In the genomic region with DNA sequence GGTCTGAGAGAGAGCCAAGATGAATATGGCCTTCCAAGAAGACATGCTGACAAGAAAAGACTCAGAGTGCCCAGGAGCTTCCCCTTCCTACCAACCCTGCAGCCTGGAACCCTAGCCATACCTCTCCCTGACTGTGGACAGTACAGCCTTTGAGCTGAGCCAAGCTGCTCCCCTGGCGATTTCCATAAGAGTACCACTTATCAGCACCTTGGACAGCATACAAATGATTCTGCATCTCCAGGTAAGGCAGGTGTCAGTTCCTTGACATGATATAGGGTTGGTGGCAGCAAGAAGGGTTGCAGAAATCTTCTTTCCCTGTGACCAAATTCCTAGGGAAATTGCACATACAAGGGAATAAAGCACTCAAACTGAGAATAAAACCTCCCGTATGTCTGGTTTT, we compare ENCODE assay signal across 23 cellular contexts. TPM values are rescaled to one million over a fixed set of nuclear protein-coding genes. Genes with fewer than 3 reads are reported as not detected.
DNase-seq lines count a peak whose midpoint lies in the region; ATAC-seq and TF ChIP-seq lines count a peak whose summit lies in the region.
"Had no signal": no experiment of that assay in that cellular context is flagged by ENCODE, and none has a peak within 500 bp of the region (broad histone marks: within the 10 kb centered on the region; RNA-seq: fewer than 3 reads in every experiment).

No MANE protein-coding gene starts in this region.

- peaks cover 22% of the 10 kb centered on the region for H3K27me3 Mint-ChIP-seq in activated naive CD8-positive, alpha-beta T cell treated with anti-CD3 and anti-CD28 coated beads, Interleukin-2, amount 10 ng/mL, durations not matched to agents 7 days and 5 days
- H3K27me3 Mint-ChIP-seq in activated naive CD8-positive, alpha-beta T cell treated with anti-CD3 and anti-CD28 coated beads for 36 hours, result peaks cover 12% of the 10 kb centered on the region

- peak; percentile 42 for ATAC-seq in activated naive CD8-positive, alpha-beta T cell treated with anti-CD3 and anti-CD28 coated beads, Interleukin-2, amount 10 ng/mL, durations not matched to agents 7 days and 5 days (ENCODE audit: low read depth)
- ATAC-seq in PC-3 (no peak), upper lobe of right lung (peak; percentile 28), HG02571 (IDR thresholded peaks at IDR 0.05; ENCODE audit: unreplicated experiment) (no peak)

- no peaks in the 10 kb centered on the region for H3K4me1 Mint-ChIP-seq in activated naive CD8-positive, alpha-beta T cell treated with anti-CD3 and anti-CD28 coated beads, Interleukin-2, amount 10 ng/mL, durations not matched to agents 7 days and 5 days
- H3K4me1 Mint-ChIP-seq in activated naive CD8-positive, alpha-beta T cell treated with anti-CD3 and anti-CD28 coated beads for 36 hours, result no peaks in the 10 kb centered on the region
- H3K4me1 Mint-ChIP-seq: activated naive CD4-positive, alpha-beta T cell treated with anti-CD3 and anti-CD28 coated beads, Interleukin-2, amount 50 U/mL, for 24 hours; CD14-positive monocyte had no signal

- H3K4me1 ChIP-seq in PC-3 (ENCODE audit: insufficient read depth, low read length) (no peaks in the 10 kb centered on the region), hepatocyte (ENCODE audit: insufficient read depth) (no peaks in the 10 kb centered on the region), upper lobe of right lung (no peaks in the 10 kb centered on the region)
- H3K4me1 ChIP-seq: spleen had no signal

- H3K36me3 ChIP-seq in PC-3 (ENCODE audit: low read depth, low read length), result no peaks in the 10 kb centered on the region
- H3K36me3 ChIP-seq in hepatocyte (replicated peaks; ENCODE audit: insufficient read depth, low read depth), result no peaks in the 10 kb centered on the region
- H3K36me3 ChIP-seq in upper lobe of right lung, result no peaks in the 10 kb centered on the region
- H3K36me3 ChIP-seq: brain microvascular endothelial cell, left ventricle myocardium inferior, SJSA1, spleen had no signal

- H3K4me2 ChIP-seq in PC-3 (ENCODE audit: low read length), result no peak overlapping the region
- H3K4me2 ChIP-seq in hepatocyte, result no peak overlapping the region

- no peaks in the 10 kb centered on the region for H3K9me3 Mint-ChIP-seq in activated naive CD8-positive, alpha-beta T cell treated with anti-CD3 and anti-CD28 coated beads, Interleukin-2, amount 10 ng/mL, durations not matched to agents 7 days and 5 days
- H3K9me3 Mint-ChIP-seq in activated naive CD8-positive, alpha-beta T cell treated with anti-CD3 and anti-CD28 coated beads for 36 hours, result no peaks in the 10 kb centered on the region
- H3K9me3 Mint-ChIP-seq: activated naive CD4-positive, alpha-beta T cell treated with anti-CD3 and anti-CD28 coated beads, Interleukin-2, amount 50 U/mL, for 24 hours; dendritic cell treated with granulocyte-macrophage colony-stimulating factor and Interleukin-4, amounts not matched to agents 40 ng/mL and 50 ng/mL, for 4 days had no signal

- TF ChIP-seq CTCF in PC-3 (conservative IDR thresholded peaks at IDR 0.05; ENCODE audit: low read depth, low read length) (no peak), hepatocyte (IDR thresholded peaks at IDR 0.05; ENCODE audit: poor library complexity) (no peak), upper lobe of right lung (IDR thresholded peaks at IDR 0.05) (no peak)

- POLR2A ChIA-PET in activated naive CD8-positive, alpha-beta T cell treated with anti-CD3 and anti-CD28 coated beads, Interleukin-2, amount 10 ng/mL, durations not matched to agents 7 days and 5 days (lab: Charles Lee), result no interaction called here
- POLR2A ChIA-PET in PC-3 (lab: Charles Lee; ENCODE audit: unreplicated experiment), result no interaction called here

- H3K9ac ChIP-seq in PC-3 (ENCODE audit: low read length), result no peak overlapping the region

- no peak overlapping the region for H2AFZ ChIP-seq in PC-3 (ENCODE audit: low read length)
- no peak overlapping the region for H2AFZ ChIP-seq in hepatocyte

- no peak overlapping the region for H3K27ac Mint-ChIP-seq in activated naive CD8-positive, alpha-beta T cell treated with anti-CD3 and anti-CD28 coated beads, Interleukin-2, amount 10 ng/mL, durations not matched to agents 7 days and 5 days
- H3K27ac Mint-ChIP-seq in activated naive CD8-positive, alpha-beta T cell treated with anti-CD3 and anti-CD28 coated beads for 36 hours, result no peak overlapping the region
- H3K27ac Mint-ChIP-seq: activated naive CD4-positive, alpha-beta T cell treated with anti-CD3 and anti-CD28 coated beads, Interleukin-2, amount 50 U/mL, for 24 hours; CD14-positive monocyte; dendritic cell treated with granulocyte-macrophage colony-stimulating factor and Interleukin-4, amounts not matched to agents 40 ng/mL and 50 ng/mL, for 4 days had no signal

- CTCF ChIA-PET in PC-3 (lab: Charles Lee), result no interaction called here

- DNase-seq in activated naive CD8-positive, alpha-beta T cell treated with anti-CD3 and anti-CD28 coated beads, Interleukin-2, amount 10 ng/mL, durations not matched to agents 7 days and 5 days, result no peak
- no peak for DNase-seq in activated naive CD8-positive, alpha-beta T cell treated with anti-CD3 and anti-CD28 coated beads for 36 hours
- DNase-seq in PC-3 (peak; percentile 44), hepatocyte (ENCODE audit: low spot score) (peak; percentile 49), upper lobe of right lung (no peak), CD1c-positive myeloid dendritic cell (ENCODE audit: extremely low spot score) (no peak)
- no peak for DNase-seq in activated CD8-positive, alpha-beta memory T cell treated with anti-CD3 and anti-CD28 coated beads, Interleukin-2, amount 50 U/mL, for 4 hours
- DNase-seq: activated CD4-positive, CD25-positive, alpha-beta regulatory T cell; activated T-cell treated with anti-CD3 and anti-CD28 coated beads, Interleukin-2, amount 50 U/mL, for 48 hours; brain microvascular endothelial cell; DMS153; foreskin melanocyte; left ventricle myocardium inferior; NCI-H1417 treated with DMSO at 0.1 percent for 48 hours; NCI-H2171; spleen; stimulated activated CD4-positive, alpha-beta T cell treated with anti-CD3 and anti-CD28 coated beads, Interleukin-4, amount 100 ng/mL, for 4 hours had no signal

- no peak overlapping the region for H3K4me3 ChIP-seq in PC-3 (ENCODE audit: low read length)
- no peak overlapping the region for H3K4me3 ChIP-seq in hepatocyte
- no peak overlapping the region for H3K4me3 ChIP-seq in upper lobe of right lung
- H3K4me3 ChIP-seq: left ventricle myocardium inferior, SJSA1, spleen had no signal

- H3K4me3 Mint-ChIP-seq in activated naive CD8-positive, alpha-beta T cell treated with anti-CD3 and anti-CD28 coated beads, Interleukin-2, amount 10 ng/mL, durations not matched to agents 7 days and 5 days, result no peak overlapping the region
- H3K4me3 Mint-ChIP-seq in activated naive CD8-positive, alpha-beta T cell treated with anti-CD3 and anti-CD28 coated beads for 36 hours, result no peak overlapping the region
- H3K4me3 Mint-ChIP-seq: activated naive CD4-positive, alpha-beta T cell treated with anti-CD3 and anti-CD28 coated beads, Interleukin-2, amount 50 U/mL, for 24 hours; CD14-positive monocyte; dendritic cell treated with granulocyte-macrophage colony-stimulating factor and Interleukin-4, amounts not matched to agents 40 ng/mL and 50 ng/mL, for 4 days had no signal

- no peak overlapping the region for H3K27ac ChIP-seq in PC-3 (ENCODE audit: low read length)
- H3K27ac ChIP-seq in hepatocyte, result no peak overlapping the region
- no peak overlapping the region for H3K27ac ChIP-seq in upper lobe of right lung
- H3K27ac ChIP-seq: brain microvascular endothelial cell, epithelial cell of prostate, left ventricle myocardium inferior, SJSA1, spleen had no signal

- no peaks in the 10 kb centered on the region for H3K36me3 Mint-ChIP-seq in activated naive CD8-positive, alpha-beta T cell treated with anti-CD3 and anti-CD28 coated beads, Interleukin-2, amount 10 ng/mL, durations not matched to agents 7 days and 5 days
- H3K36me3 Mint-ChIP-seq in activated naive CD8-positive, alpha-beta T cell treated with anti-CD3 and anti-CD28 coated beads for 36 hours, result no peaks in the 10 kb centered on the region
- H3K36me3 Mint-ChIP-seq: CD14-positive monocyte had no signal

- WGBS in hepatocyte (ENCODE audit: low lambda C conversion rate, missing lambda C conversion rate), result 63% methylated on average over 2 of the region's 2 CpGs

- intact Hi-C loops in PC-3 (cut with micrococcal nuclease) (no loop called here), upper lobe of right lung (cut with DNase I) (no loop called here)

- BruUV-seq in PC-3 (replicated peaks; lab: Mats Ljungman, UMichigan), result no TSS peak

- no peaks in the 10 kb centered on the region for H4K20me1 ChIP-seq in PC-3 (ENCODE audit: low read length)
- no peaks in the 10 kb centered on the region for H4K20me1 ChIP-seq in hepatocyte (ENCODE audit: insufficient read depth, poor library complexity, severe bottlenecking)

- no peaks in the 10 kb centered on the region for H3F3A ChIP-seq in PC-3 (ENCODE audit: low read length, unreplicated experiment)

- no peaks in the 10 kb centered on the region for H3K9me2 ChIP-seq in PC-3 (replicated peaks; ENCODE audit: low read length)
- H3K9me2 ChIP-seq in hepatocyte (replicated peaks; ENCODE audit: insufficient read depth), result no peaks in the 10 kb centered on the region

- H3K79me2 ChIP-seq in PC-3 (ENCODE audit: low read length), result no peaks in the 10 kb centered on the region
- no peaks in the 10 kb centered on the region for H3K79me2 ChIP-seq in hepatocyte

- 0 out of 2 replicates have a peak, but pooled peaks cover 9% of the 10 kb centered on the region for H3K27me3 ChIP-seq in PC-3 (ENCODE audit: low read length)
- no peaks in the 10 kb centered on the region for H3K27me3 ChIP-seq in hepatocyte
- no peaks in the 10 kb centered on the region for H3K27me3 ChIP-seq in upper lobe of right lung
- H3K27me3 ChIP-seq: brain microvascular endothelial cell, SJSA1, spleen had no signal

- H3K9me3 ChIP-seq in PC-3 (ENCODE audit: low read length) (no peaks in the 10 kb centered on the region), hepatocyte (ENCODE audit: low read depth) (no peaks in the 10 kb centered on the region), upper lobe of right lung (no peaks in the 10 kb centered on the region)
- H3K9me3 ChIP-seq: left ventricle myocardium inferior, SJSA1, spleen had no signal

RNA-seq across cellular contexts. Expression of a gene that starts 58.3 kb away (rescaled TPM):
- 10 to 100 TPM; 26.0 to 26.1 TPM for total RNA-seq in activated naive CD8-positive, alpha-beta T cell treated with anti-CD3 and anti-CD28 coated beads, Interleukin-2, amount 10 ng/mL, durations not matched to agents 7 days and 5 days
- total RNA-seq in activated naive CD8-positive, alpha-beta T cell treated with anti-CD3 and anti-CD28 coated beads for 36 hours, result 10 to 100 TPM; 14.1 to 17.2 TPM
- 17.7 and 21.1 TPM in 2 replicates for total RNA-seq in PC-3 (2014; rRNA removed)
- 65.4 and 82.2 TPM in 2 replicates for total RNA-seq in hepatocyte
- 12.3 and 14.4 TPM in 2 replicates for polyA plus RNA-seq in hepatocyte
- 32.8 TPM for total RNA-seq in upper lobe of right lung

RNA-seq across cellular contexts. Expression of a gene that starts 58.3 kb away (rescaled TPM):
- total RNA-seq in activated naive CD8-positive, alpha-beta T cell treated with anti-CD3 and anti-CD28 coated beads, Interleukin-2, amount 10 ng/mL, durations not matched to agents 7 days and 5 days, result 10 to 100 TPM; 25.8 to 28.6 TPM
- 10 to 100 TPM; 24.8 to 28.9 TPM for total RNA-seq in activated naive CD8-positive, alpha-beta T cell treated with anti-CD3 and anti-CD28 coated beads for 36 hours
- total RNA-seq in PC-3 (2014; rRNA removed) (6.0 and 12.9 TPM in 2 replicates), hepatocyte (19.7 and 22.8 TPM in 2 replicates), upper lobe of right lung (37.4 TPM)
- 12.0 and 13.0 TPM in 2 replicates for polyA plus RNA-seq in hepatocyte

Comparison
In these comparisons a context has a peak if more than half of its experiments do, and no peak if none do; other contexts are left out.
1. ATAC-seq: peak in activated naive CD8-positive, alpha-beta T cell treated with anti-CD3 and anti-CD28 coated beads, Interleukin-2, amount 10 ng/mL, durations not matched to agents 7 days and 5 days (single experiment) and upper lobe of right lung (single experiment); none in PC-3 (single experiment) and HG02571 (single experiment).
2. DNase-seq: peak in PC-3 (single experiment) and hepatocyte (single experiment); none in activated naive CD8-positive, alpha-beta T cell treated with anti-CD3 and anti-CD28 coated beads, Interleukin-2, amount 10 ng/mL, durations not matched to agents 7 days and 5 days (single experiment), activated naive CD8-positive, alpha-beta T cell treated with anti-CD3 and anti-CD28 coated beads for 36 hours (single experiment), upper lobe of right lung (single experiment), activated CD8-positive, alpha-beta memory T cell treated with anti-CD3 and anti-CD28 coated beads, Interleukin-2, amount 50 U/mL, for 4 hours (single experiment) and CD1c-positive myeloid dendritic cell (single experiment).